Comparison of ENCODE assay signal across 1 cellular context in the genomic region with DNA sequence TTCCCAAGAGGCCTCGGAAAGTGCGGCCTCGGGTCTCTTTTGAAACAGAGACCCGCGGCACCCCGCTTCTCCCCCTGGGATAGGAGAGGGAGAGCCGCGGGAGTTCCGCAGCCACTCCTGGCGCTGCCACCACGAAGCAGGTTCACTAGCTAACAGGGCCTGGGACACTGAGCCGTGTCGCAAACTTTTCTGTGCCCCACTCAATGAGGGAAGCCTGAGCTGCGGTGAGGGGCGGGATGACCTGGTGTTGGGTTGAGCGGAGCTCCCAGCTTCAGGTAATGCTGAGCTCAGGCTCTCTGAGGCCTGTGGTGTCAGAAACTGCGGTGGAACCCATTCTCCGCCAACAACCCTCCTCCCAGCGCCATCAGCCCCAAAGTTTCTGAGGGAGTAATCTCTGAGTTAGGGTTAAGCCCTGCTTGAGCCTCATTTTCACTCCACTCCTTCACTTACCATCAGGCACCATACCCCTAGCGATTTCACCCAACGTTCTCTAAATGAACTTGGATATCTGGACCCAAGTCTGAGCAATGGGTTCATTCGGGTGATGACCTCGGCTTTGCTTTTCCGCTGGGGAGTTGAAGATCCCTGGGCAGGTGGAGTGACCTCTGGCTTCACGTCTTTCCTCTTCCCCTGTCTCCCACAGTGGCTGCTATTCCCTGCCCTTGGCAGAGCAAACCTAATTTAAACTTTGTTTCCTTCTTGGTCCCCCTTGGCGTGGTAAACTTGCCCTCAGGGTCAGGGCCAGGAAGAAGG.
TF ChIP-seq lines count a peak whose summit lies in the region.

No MANE protein-coding gene starts in this region.

TF ChIP-seq in WTC11, 78 proteins besides CTCF, POLR2A, EP300 and RAD21 (continued from another document):
- TF ChIP-seq, protein P1, sequence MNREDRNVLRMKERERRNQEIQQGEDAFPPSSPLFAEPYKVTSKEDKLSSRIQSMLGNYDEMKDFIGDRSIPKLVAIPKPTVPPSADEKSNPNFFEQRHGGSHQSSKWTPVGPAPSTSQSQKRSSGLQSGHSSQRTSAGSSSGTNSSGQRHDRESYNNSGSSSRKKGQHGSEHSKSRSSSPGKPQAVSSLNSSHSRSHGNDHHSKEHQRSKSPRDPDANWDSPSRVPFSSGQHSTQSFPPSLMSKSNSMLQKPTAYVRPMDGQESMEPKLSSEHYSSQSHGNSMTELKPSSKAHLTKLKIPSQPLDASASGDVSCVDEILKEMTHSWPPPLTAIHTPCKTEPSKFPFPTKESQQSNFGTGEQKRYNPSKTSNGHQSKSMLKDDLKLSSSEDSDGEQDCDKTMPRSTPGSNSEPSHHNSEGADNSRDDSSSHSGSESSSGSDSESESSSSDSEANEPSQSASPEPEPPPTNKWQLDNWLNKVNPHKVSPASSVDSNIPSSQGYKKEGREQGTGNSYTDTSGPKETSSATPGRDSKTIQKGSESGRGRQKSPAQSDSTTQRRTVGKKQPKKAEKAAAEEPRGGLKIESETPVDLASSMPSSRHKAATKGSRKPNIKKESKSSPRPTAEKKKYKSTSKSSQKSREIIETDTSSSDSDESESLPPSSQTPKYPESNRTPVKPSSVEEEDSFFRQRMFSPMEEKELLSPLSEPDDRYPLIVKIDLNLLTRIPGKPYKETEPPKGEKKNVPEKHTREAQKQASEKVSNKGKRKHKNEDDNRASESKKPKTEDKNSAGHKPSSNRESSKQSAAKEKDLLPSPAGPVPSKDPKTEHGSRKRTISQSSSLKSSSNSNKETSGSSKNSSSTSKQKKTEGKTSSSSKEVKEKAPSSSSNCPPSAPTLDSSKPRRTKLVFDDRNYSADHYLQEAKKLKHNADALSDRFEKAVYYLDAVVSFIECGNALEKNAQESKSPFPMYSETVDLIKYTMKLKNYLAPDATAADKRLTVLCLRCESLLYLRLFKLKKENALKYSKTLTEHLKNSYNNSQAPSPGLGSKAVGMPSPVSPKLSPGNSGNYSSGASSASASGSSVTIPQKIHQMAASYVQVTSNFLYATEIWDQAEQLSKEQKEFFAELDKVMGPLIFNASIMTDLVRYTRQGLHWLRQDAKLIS (CRISPR knock-in tag; IDR thresholded peaks at IDR 0.05; ENCODE audit: borderline replicate concordance): no peak
